ENCODE assay signal across 8 cellular contexts in genomic region chr2:200810252-200810650, GRCh38. TPM values are rescaled to one million over a fixed set of nuclear protein-coding genes. Genes with fewer than 3 reads are reported as not detected.
A peak's percentile ranks its signal among the peaks of the same experiment; 100 is the strongest.
DNase-seq lines count a peak whose midpoint lies in the region; ATAC-seq and TF ChIP-seq lines count a peak whose summit lies in the region.

No MANE protein-coding gene starts in this region.

- H3K9me3 Mint-ChIP-seq in T-helper 1 cell treated with Interleukin-12 subunit alpha and Interleukin-12 subunit beta and Interleukin-4 antibody, amounts not matched to agents 30 μg/mL and 1 μg/mL, for 36 hours, result no peaks in the 10 kb centered on the region
- H3K9me3 Mint-ChIP-seq in activated B cell treated with CpG ODN at 0.5 μM for 24 hours, result no peaks in the 10 kb centered on the region
- no peaks in the 10 kb centered on the region for H3K9me3 Mint-ChIP-seq in stimulated activated effector memory CD8-positive, alpha-beta T cell treated with anti-CD3 and anti-CD28 coated beads, Interleukin-12 subunit alpha, Interleukin-12 subunit beta, amount 100 ng/mL, for 72 hours

- no peaks in the 10 kb centered on the region for H3K27me3 ChIP-seq in right cardiac atrium (ENCODE audit: control insufficient read depth, insufficient read depth)

- H3K4me1 Mint-ChIP-seq in T-helper 1 cell treated with Interleukin-12 subunit alpha and Interleukin-12 subunit beta and Interleukin-4 antibody, amounts not matched to agents 30 μg/mL and 1 μg/mL, for 36 hours (ENCODE audit: low read depth), result peaks cover 26% of the 10 kb centered on the region
- H3K4me1 Mint-ChIP-seq in activated B cell treated with CpG ODN at 0.5 μM for 24 hours, result peaks cover 34% of the 10 kb centered on the region
- H3K4me1 Mint-ChIP-seq in stimulated activated effector memory CD8-positive, alpha-beta T cell treated with anti-CD3 and anti-CD28 coated beads, Interleukin-12 subunit alpha, Interleukin-12 subunit beta, amount 100 ng/mL, for 72 hours, result peaks cover 40% of the 10 kb centered on the region

- no peaks in the 10 kb centered on the region for H3K27me3 Mint-ChIP-seq in T-helper 1 cell treated with Interleukin-12 subunit alpha and Interleukin-12 subunit beta and Interleukin-4 antibody, amounts not matched to agents 30 μg/mL and 1 μg/mL, for 36 hours (ENCODE audit: low read depth)
- no peaks in the 10 kb centered on the region for H3K27me3 Mint-ChIP-seq in activated B cell treated with CpG ODN at 0.5 μM for 24 hours

- no peak for ATAC-seq in activated B cell treated with CpG ODN at 0.5 μM for 24 hours (ENCODE audit: low read depth)
- peak; percentile 9 to 34 for ATAC-seq in right cardiac atrium
- no peak for ATAC-seq in stimulated activated effector memory CD8-positive, alpha-beta T cell treated with anti-CD3 and anti-CD28 coated beads, Interleukin-12 subunit alpha, Interleukin-12 subunit beta, amount 100 ng/mL, for 72 hours
- ATAC-seq in GM18858 (IDR thresholded peaks at IDR 0.05; ENCODE audit: unreplicated experiment), result no peak

- TF ChIP-seq CTCF in activated B cell treated with CpG ODN at 0.5 μM for 24 hours (IDR thresholded peaks at IDR 0.05), result no peak

- H3K9me3 ChIP-seq in right cardiac atrium (ENCODE audit: control insufficient read depth, low read length), result no peaks in the 10 kb centered on the region

- H3K36me3 Mint-ChIP-seq in T-helper 1 cell treated with Interleukin-12 subunit alpha and Interleukin-12 subunit beta and Interleukin-4 antibody, amounts not matched to agents 30 μg/mL and 1 μg/mL, for 36 hours (ENCODE audit: low read depth), result peaks cover 21% of the 10 kb centered on the region
- H3K36me3 Mint-ChIP-seq in activated B cell treated with CpG ODN at 0.5 μM for 24 hours (ENCODE audit: low read depth), result peaks cover 26% of the 10 kb centered on the region
- peaks cover 51% of the 10 kb centered on the region for H3K36me3 Mint-ChIP-seq in stimulated activated effector memory CD8-positive, alpha-beta T cell treated with anti-CD3 and anti-CD28 coated beads, Interleukin-12 subunit alpha, Interleukin-12 subunit beta, amount 100 ng/mL, for 72 hours

- H3K4me3 Mint-ChIP-seq in T-helper 1 cell treated with Interleukin-12 subunit alpha and Interleukin-12 subunit beta and Interleukin-4 antibody, amounts not matched to agents 30 μg/mL and 1 μg/mL, for 36 hours, result peak overlapping the region; percentile 90
- peak overlapping the region; percentile 98 for H3K4me3 Mint-ChIP-seq in activated B cell treated with CpG ODN at 0.5 μM for 24 hours
- peak overlapping the region; percentile 99 for H3K4me3 Mint-ChIP-seq in stimulated activated effector memory CD8-positive, alpha-beta T cell treated with anti-CD3 and anti-CD28 coated beads, Interleukin-12 subunit alpha, Interleukin-12 subunit beta, amount 100 ng/mL, for 72 hours

- CTCF ChIA-PET in activated B cell treated with CpG ODN at 0.5 μM for 24 hours (lab: Charles Lee), result no interaction called here

- no peak for DNase-seq in T-helper 1 cell
- DNase-seq in activated B cell treated with CpG ODN at 0.5 μM for 24 hours, result no peak
- peak in 1 of 3 donors; percentile 52 for DNase-seq in right cardiac atrium
- DNase-seq in stimulated activated effector memory CD8-positive, alpha-beta T cell treated with anti-CD3 and anti-CD28 coated beads, Interleukin-12 subunit alpha, Interleukin-12 subunit beta, amount 100 ng/mL, for 72 hours (ENCODE audit: low spot score in 2 of 2), result peak in 1 of 2 donors; percentile 45
- no peak for DNase-seq in NCI-H1930 (lab: John Stamatoyannopoulos, UW)
- no peak for DNase-seq in inferior parietal cortex (ENCODE audit: extremely low spot score)

- H3K27ac Mint-ChIP-seq in T-helper 1 cell treated with Interleukin-12 subunit alpha and Interleukin-12 subunit beta and Interleukin-4 antibody, amounts not matched to agents 30 μg/mL and 1 μg/mL, for 36 hours, result peak overlapping the region; percentile 98
- peak overlapping the region; percentile 99 for H3K27ac Mint-ChIP-seq in activated B cell treated with CpG ODN at 0.5 μM for 24 hours
- H3K27ac Mint-ChIP-seq in stimulated activated effector memory CD8-positive, alpha-beta T cell treated with anti-CD3 and anti-CD28 coated beads, Interleukin-12 subunit alpha, Interleukin-12 subunit beta, amount 100 ng/mL, for 72 hours, result peak overlapping the region; percentile 99

- H3K27ac ChIP-seq in right cardiac atrium (ENCODE audit: low read length), result peak overlapping the region; percentile 98

- intact Hi-C loops in activated B cell treated with CpG ODN at 0.5 μM for 24 hours (cut with micrococcal nuclease) (loop anchor here (2.0 to 10.0 kb wide), 7 partner anchors 303 to 1429 kb away; partner anchors contain the start of genes CFLAR, FZD7, MAIP1 and SUMO1), right cardiac atrium (cut with DNase I) (loop anchor here in 2 of 4 donors (5.0 kb wide), 2 partner anchors 52 to 98 kb away; partner anchors contain the start of gene CLK1 (in 1 of the 2))

- POLR2A ChIA-PET in activated B cell treated with CpG ODN at 0.5 μM for 24 hours (lab: Charles Lee), result interaction anchor here (1.0 to 1.3 kb wide), 2 partner anchors 16 to 54 kb away, joined by 3 read pairs; partner anchors contain the start of gene CLK1

- H3K4me3 ChIP-seq in right cardiac atrium (ENCODE audit: low read length), result peak overlapping the region; percentile 89

- H3K4me1 ChIP-seq in right cardiac atrium (ENCODE audit: control insufficient read depth, insufficient read depth, low read length), result peaks cover 3% of the 10 kb centered on the region

- WGBS in right cardiac atrium, result 28% methylated on average over 1 of the region's 1 CpG

RNA-seq across cellular contexts. Expression of gene BZW1, which starts 1.5 kb away (rescaled TPM):
- total RNA-seq in activated B cell treated with CpG ODN at 0.5 μM for 24 hours (174 and 197 TPM in 2 replicates), right cardiac atrium (100 to 1,000 TPM in 2 of 4 donors, 10 to 100 TPM in 2; 83.7 to 173 (median 100.0) TPM)
- polyA plus RNA-seq in right cardiac atrium, result 32.2 TPM

RNA-seq across cellular contexts. Expression of gene CLK1, which starts 54.2 kb away (rescaled TPM):
- 173 and 203 TPM in 2 replicates for total RNA-seq in activated B cell treated with CpG ODN at 0.5 μM for 24 hours
- total RNA-seq in right cardiac atrium, result 10 to 100 TPM; 48.0 to 70.1 (median 64.1) TPM
- polyA plus RNA-seq in right cardiac atrium, result 122 TPM

Comparison
In these comparisons a context has a peak if more than half of its experiments do, and no peak if none do; other contexts are left out.
1. ATAC-seq: peak in right cardiac atrium (2 of 2); none in activated B cell treated with CpG ODN at 0.5 μM for 24 hours (single experiment), stimulated activated effector memory CD8-positive, alpha-beta T cell treated with anti-CD3 and anti-CD28 coated beads, Interleukin-12 subunit alpha, Interleukin-12 subunit beta, amount 100 ng/mL, for 72 hours (single experiment) and GM18858 (single experiment).
2. Peak in every context shown above with its lines, with median percentiles within 50 percentile points of each other: H3K27ac Mint-ChIP-seq and H3K4me3 Mint-ChIP-seq.